8 cellular contexts compared by ENCODE assay signal in the genomic region with DNA sequence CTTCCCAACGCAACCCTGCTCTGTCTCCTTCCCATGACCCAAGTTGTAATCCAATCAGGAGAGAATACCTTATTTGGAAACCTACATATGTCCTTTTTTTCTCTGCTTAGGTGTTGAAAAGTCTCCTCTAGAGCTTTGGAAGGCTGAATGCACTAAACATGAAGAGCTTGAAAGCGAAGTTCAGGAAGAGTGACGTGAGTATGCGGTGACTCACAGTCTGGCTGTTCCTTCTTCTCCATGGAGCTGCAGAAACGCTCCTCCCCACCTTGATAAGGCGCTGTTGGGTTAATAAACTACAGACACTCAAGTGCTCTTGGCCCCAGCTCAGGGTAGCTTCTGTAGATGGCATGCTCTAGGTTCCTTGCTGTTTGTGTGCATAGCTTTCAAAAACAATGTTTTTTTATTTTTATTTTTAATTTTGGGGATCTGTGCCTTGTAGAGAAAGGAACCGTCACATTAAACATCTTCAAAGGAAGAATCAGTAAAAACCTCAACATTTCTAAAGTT. TPM values are rescaled to one million over a fixed set of nuclear protein-coding genes. Genes with fewer than 3 reads are reported as not detected.
DNase-seq lines count a peak whose midpoint lies in the region; ATAC-seq and TF ChIP-seq lines count a peak whose summit lies in the region.

No MANE protein-coding gene starts in this region.

- H3K4me1 Mint-ChIP-seq in Calu3 (ENCODE audit: low read depth, unreplicated experiment): peaks cover 67% of the 10 kb centered on the region

- DNase-seq in Calu3 (peak; percentile 84), Panc1 (ENCODE audit: low read depth, low spot score) (peak; percentile 63), fibroblast of pulmonary artery (ENCODE audit: low read depth) (peak; percentile 100), non-pigmented ciliary epithelial cell (ENCODE audit: low read depth) (peak; percentile 97), NCI-H187 (lab: John Stamatoyannopoulos, UW) (no peak)

- peak; percentile 89 for ATAC-seq in Panc1
- ATAC-seq in GM21390 (IDR thresholded peaks at IDR 0.05; ENCODE audit: unreplicated experiment): no peak
- no peak for ATAC-seq in HG03521 (IDR thresholded peaks at IDR 0.05; ENCODE audit: unreplicated experiment)
- ATAC-seq in HG03045 (IDR thresholded peaks at IDR 0.05; ENCODE audit: unreplicated experiment): no peak

- CTCF ChIA-PET in Calu3 (lab: Charles Lee) (interaction anchor here (0.7 to 1.7 kb wide), 8 partner anchors 10 to 200 kb away, joined by 3 to 6 read pairs (median 4); partner anchors contain the start of gene RAI14), Panc1 (lab: Charles Lee) (no interaction called here)

- H3K4me1 ChIP-seq in Panc1 (ENCODE audit: control insufficient read depth, insufficient read depth, low read length): no peaks in the 10 kb centered on the region

- H3K9me3 Mint-ChIP-seq in Calu3 (ENCODE audit: low read depth, unreplicated experiment): no peaks in the 10 kb centered on the region

- H3K4me3 ChIP-seq in Panc1 (ENCODE audit: low read depth in 2 of 2, low read length in 2 of 2) (no peak overlapping the region), fibroblast of pulmonary artery (replicated peaks; ENCODE audit: low read depth, low read length) (peak overlapping the region; percentile 13)

- no peaks in the 10 kb centered on the region for H3K27me3 ChIP-seq in Panc1 (ENCODE audit: control insufficient read depth, insufficient read depth, low read length)

- no peaks in the 10 kb centered on the region for H3K9me3 ChIP-seq in Panc1 (ENCODE audit: control insufficient read depth, insufficient read depth, low read depth, low read length)

- intact Hi-C loops in Calu3 (cut with micrococcal nuclease; ENCODE audit: unreplicated experiment): loop anchor here (5.0 to 10.0 kb wide), 3 partner anchors 90 to 208 kb away; no protein-coding TSS in a partner anchor
- intact Hi-C loops in Panc1 (cut with micrococcal nuclease; ENCODE audit: unreplicated experiment): no loop called here

- H3K4me3 Mint-ChIP-seq in Calu3 (ENCODE audit: low read depth, unreplicated experiment): peak overlapping the region; percentile 60

- peak overlapping the region; percentile 93 for H3K27ac Mint-ChIP-seq in Calu3 (ENCODE audit: unreplicated experiment)

- BruUV-seq in Calu3 (replicated peaks; lab: Mats Ljungman, UMichigan): no TSS peak
- BruUV-seq in Panc1 (replicated peaks; lab: Mats Ljungman, UMichigan): no TSS peak

- H3K27me3 Mint-ChIP-seq in Calu3 (ENCODE audit: unreplicated experiment): no peaks in the 10 kb centered on the region

- H3K36me3 ChIP-seq in Panc1 (ENCODE audit: control insufficient read depth, insufficient read depth, low read length): no peaks in the 10 kb centered on the region

- in situ Hi-C loops in Panc1 (cut with HindIII; ENCODE audit: low pct_unique_long_range_greater_than_20kb, low sequenced_read_pairs): no loop called here

- no peak overlapping the region for H3K27ac ChIP-seq in Panc1 (ENCODE audit: low read length)

- no peak for TF ChIP-seq CTCF in Calu3 (IDR thresholded peaks at IDR 0.05; ENCODE audit: unreplicated experiment)
- TF ChIP-seq CTCF in Panc1 (IDR thresholded peaks at IDR 0.05): no peak
- no peak for TF ChIP-seq CTCF in fibroblast of pulmonary artery (IDR thresholded peaks at IDR 0.05; ENCODE audit: low read length, missing control alignments)

- peaks cover 25% of the 10 kb centered on the region for H3K36me3 Mint-ChIP-seq in Calu3 (ENCODE audit: insufficient read depth, unreplicated experiment)

- POLR2A ChIA-PET in Panc1 (lab: Charles Lee): interaction anchor here (0.5 to 0.6 kb wide), 2 partner anchors 24 to 102 kb away, joined by 5 to 9 read pairs; no protein-coding TSS in a partner anchor

RNA-seq across cellular contexts. Expression of gene RAI14, which starts 30.7 kb away (rescaled TPM):
- total RNA-seq in Calu3 (2022): 56.2 and 84.3 TPM in 2 replicates
- 18.5 TPM for total RNA-seq in Panc1 (2021; ENCODE audit: unreplicated experiment)
- 6.9 TPM for polyA plus RNA-seq in Panc1 (2012; ENCODE audit: insufficient read length)

Comparison
In these comparisons a context has a peak if more than half of its experiments do, and no peak if none do; other contexts are left out.
1. DNase-seq: peak in Calu3 (single experiment), Panc1 (single experiment), fibroblast of pulmonary artery (single experiment) and non-pigmented ciliary epithelial cell (single experiment); none in NCI-H187 (0 of 2).